7 cellular contexts compared by ENCODE assay signal in the genomic region with DNA sequence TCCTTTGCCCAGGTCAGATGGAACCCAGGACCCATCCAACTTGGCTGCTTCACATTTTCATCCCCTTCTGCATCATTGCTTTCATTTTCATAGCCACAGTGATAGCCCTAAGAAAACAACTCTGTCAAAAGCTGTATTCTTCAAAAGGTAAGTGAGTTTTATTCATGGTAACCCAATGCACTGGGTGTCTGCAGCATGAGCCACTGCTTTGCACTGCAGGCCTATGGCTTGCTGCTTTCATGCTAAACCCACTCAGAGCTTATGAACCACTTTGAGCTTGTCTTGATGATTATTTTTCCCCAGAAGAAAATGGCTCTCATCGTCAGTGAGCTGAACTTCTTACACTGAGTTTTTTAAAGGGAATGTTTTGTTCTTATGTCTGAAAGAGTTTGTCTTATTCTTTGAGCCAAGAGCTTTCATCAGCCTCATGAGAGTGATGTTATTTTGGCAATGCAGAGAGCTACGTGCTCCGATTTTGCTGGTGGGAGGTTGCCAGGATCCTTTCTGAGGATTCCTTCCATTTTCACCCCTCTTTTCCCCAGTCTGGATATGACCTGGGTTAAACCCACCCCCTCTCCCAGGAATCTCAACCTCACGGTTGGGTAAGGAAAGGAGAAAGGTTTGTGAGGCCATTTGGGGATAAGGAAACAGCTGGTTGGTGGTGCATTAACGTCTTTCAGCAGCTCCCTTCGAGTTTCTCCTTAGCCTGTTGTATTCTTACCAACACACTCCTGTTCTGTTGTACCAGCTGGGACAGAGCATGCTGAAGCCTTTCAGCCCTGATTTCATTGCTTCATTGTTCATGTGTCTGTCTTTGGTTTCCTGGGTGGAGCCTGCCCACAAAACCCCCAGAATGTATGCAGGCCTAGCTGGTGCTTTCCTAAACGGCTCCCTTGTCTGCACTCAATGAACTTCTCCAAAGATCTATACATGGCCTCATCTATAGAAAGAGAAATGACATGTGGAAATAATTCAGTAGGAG. TPM values are rescaled to one million over a fixed set of nuclear protein-coding genes. Genes with fewer than 3 reads are reported as not detected.
DNase-seq lines count a peak whose midpoint lies in the region; ATAC-seq and TF ChIP-seq lines count a peak whose summit lies in the region.

No MANE protein-coding gene starts in this region.

- H3K4me1 Mint-ChIP-seq in natural killer cell treated with Interleukin-12 subunit alpha and Interleukin-12 subunit beta and Interleukin-15 and Interleukin-18, amount 100 ng/mL, for 72 hours (ENCODE audit: low read depth in 2 of 2): peaks cover 27 to 46% of the 10 kb centered on the region in 2 donors

- H3K9ac ChIP-seq in smooth muscle cell (ENCODE audit: low read depth): no peak overlapping the region

- H3K27ac ChIP-seq in smooth muscle cell (ENCODE audit: low read depth): no peak overlapping the region

- H3F3A ChIP-seq in smooth muscle cell (ENCODE audit: low read depth): no peaks in the 10 kb centered on the region

- H3K4me3 ChIP-seq in smooth muscle cell: no peak overlapping the region

- peak overlapping the region; percentile 61 for H3K4me3 Mint-ChIP-seq in natural killer cell treated with Interleukin-12 subunit alpha and Interleukin-12 subunit beta and Interleukin-15 and Interleukin-18, amount 100 ng/mL, for 72 hours

- peak; percentile 54 for ATAC-seq in GM21360 (IDR thresholded peaks at IDR 0.05; ENCODE audit: unreplicated experiment)
- ATAC-seq in natural killer cell treated with Interleukin-12 subunit alpha and Interleukin-12 subunit beta and Interleukin-15 and Interleukin-18, amount 100 ng/mL, for 72 hours: peak; percentile 83 to 90

- H3K27me3 ChIP-seq in smooth muscle cell (ENCODE audit: low read depth): no peaks in the 10 kb centered on the region

- peaks cover 15% of the 10 kb centered on the region for H3K36me3 Mint-ChIP-seq in natural killer cell treated with Interleukin-12 subunit alpha and Interleukin-12 subunit beta and Interleukin-15 and Interleukin-18, amount 100 ng/mL, for 72 hours

- H3K9me3 Mint-ChIP-seq in natural killer cell treated with Interleukin-12 subunit alpha and Interleukin-12 subunit beta and Interleukin-15 and Interleukin-18, amount 100 ng/mL, for 72 hours: peaks cover 2% of the 10 kb centered on the region

- H3K9me3 ChIP-seq in smooth muscle cell (replicated peaks; ENCODE audit: low read depth): no peaks in the 10 kb centered on the region

- H4K20me1 ChIP-seq in smooth muscle cell (ENCODE audit: low read depth): no peaks in the 10 kb centered on the region

- no peaks in the 10 kb centered on the region for H3K4me1 ChIP-seq in smooth muscle cell (ENCODE audit: low read depth)

- no peaks in the 10 kb centered on the region for H3K79me2 ChIP-seq in smooth muscle cell (ENCODE audit: low read depth)

- WGBS in smooth muscle cell (ENCODE audit: low lambda C conversion rate): 90% methylated on average over 7 of the region's 7 CpGs

- TF ChIP-seq CTCF in smooth muscle cell (IDR thresholded peaks at IDR 0.05; ENCODE audit: borderline replicate concordance, insufficient read depth, poor library complexity, severe bottlenecking): no peak

- H3K27ac Mint-ChIP-seq in natural killer cell treated with Interleukin-12 subunit alpha and Interleukin-12 subunit beta and Interleukin-15 and Interleukin-18, amount 100 ng/mL, for 72 hours: peak overlapping the region; percentile 66 to 91

- H3K4me2 ChIP-seq in smooth muscle cell: no peak overlapping the region

- DNase-seq in LHCN-M2 (ENCODE audit: low read depth) (peak; percentile 24), NCI-H2227 treated with DMSO at 0.1 percent for 48 hours (lab: John Stamatoyannopoulos, UW) (no peak), glomerular visceral epithelial cell (ENCODE audit: extremely low spot score) (no peak), smooth muscle cell (lab: John Stamatoyannopoulos, UW; ENCODE audit: unreplicated experiment) (no peak)
- DNase-seq in activated gamma-delta T cell treated with anti-CD3 and anti-CD28 coated beads, Interleukin-2, amount 50 U/mL, for 16 hours (ENCODE audit: low read depth): peak; percentile 12
- DNase-seq in natural killer cell treated with Interleukin-12 subunit alpha and Interleukin-12 subunit beta and Interleukin-15 and Interleukin-18, amount 100 ng/mL, for 72 hours (ENCODE audit: low spot score): peak; percentile 70

- no peak overlapping the region for H2AFZ ChIP-seq in smooth muscle cell (ENCODE audit: low read depth)

- no peaks in the 10 kb centered on the region for H3K27me3 Mint-ChIP-seq in natural killer cell treated with Interleukin-12 subunit alpha and Interleukin-12 subunit beta and Interleukin-15 and Interleukin-18, amount 100 ng/mL, for 72 hours

- H3K36me3 ChIP-seq in smooth muscle cell (ENCODE audit: low read depth): no peaks in the 10 kb centered on the region

RNA-seq across cellular contexts. Expression of gene PDCD1LG2, which starts 47.6 kb away (rescaled TPM):
- total RNA-seq in LHCN-M2 (2014; rRNA removed) (18.3 and 20.6 TPM in 2 replicates), smooth muscle cell (11.1 and 11.6 TPM in 2 replicates)
- 9.7 TPM for polyA plus RNA-seq in LHCN-M2 (2012)
- 1 to 10 TPM in 1 of 2 donors, under 1 TPM in 1; 0.55 to 1.7 TPM for total RNA-seq in natural killer cell treated with Interleukin-12 subunit alpha and Interleukin-12 subunit beta and Interleukin-15 and Interleukin-18, amount 100 ng/mL, for 72 hours
- polyA plus RNA-seq in smooth muscle cell: 4.5 and 10.0 TPM in 2 replicates

Comparison
In these comparisons a context has a peak if more than half of its experiments do, and no peak if none do; other contexts are left out.
1. DNase-seq: peak in LHCN-M2 (single experiment), activated gamma-delta T cell treated with anti-CD3 and anti-CD28 coated beads, Interleukin-2, amount 50 U/mL, for 16 hours (single experiment) and natural killer cell treated with Interleukin-12 subunit alpha and Interleukin-12 subunit beta and Interleukin-15 and Interleukin-18, amount 100 ng/mL, for 72 hours (single experiment); none in NCI-H2227 treated with DMSO at 0.1 percent for 48 hours (single experiment), glomerular visceral epithelial cell (single experiment) and smooth muscle cell (single experiment).